Comparison of ENCODE assay signal across 8 cellular contexts in genomic region chr14:45426685-45427282, GRCh38.
DNase-seq lines count a peak whose midpoint lies in the region; ATAC-seq and FAIRE-seq lines count a peak whose summit lies in the region.

No MANE protein-coding gene starts in this region.

- in situ Hi-C loops in T47D (cut with HindIII; ENCODE audit: low pct_unique_long_range_greater_than_20kb, low sequenced_read_pairs), result no loop called here

- peak; percentile 96 for FAIRE-seq in A204.1 (lab: Jason Lieb, UNC)

- DNase-seq in NCI-H510A (lab: John Stamatoyannopoulos, UW) (peak; percentile 6), T47D (ENCODE audit: low read depth in 1 of 2, low spot score in 1 of 2) (peak; percentile 41 to 85), left lobe of liver (ENCODE audit: low spot score) (no peak), middle frontal gyrus (ENCODE audit: extremely low spot score, low spot score) (no peak)
- no peak for DNase-seq in activated CD4-positive, alpha-beta T cell treated with anti-CD3 and anti-CD28 coated beads, Interleukin-2, amount 50 U/mL, for 4 hours

- ATAC-seq in GM18498 (IDR thresholded peaks at IDR 0.05; ENCODE audit: unreplicated experiment), result peak; percentile 63
- ATAC-seq in HG03442 (IDR thresholded peaks at IDR 0.05; ENCODE audit: unreplicated experiment), result peak; percentile 91
- ATAC-seq in left lobe of liver, result peak; percentile 93

Comparison
In these comparisons a context has a peak if more than half of its experiments do, and no peak if none do; other contexts are left out.
1. DNase-seq: peak in NCI-H510A (single experiment) and T47D (2 of 2); none in left lobe of liver (single experiment), middle frontal gyrus (single experiment) and activated CD4-positive, alpha-beta T cell treated with anti-CD3 and anti-CD28 coated beads, Interleukin-2, amount 50 U/mL, for 4 hours (0 of 2).
2. Peak in every context shown above with its lines, with median percentiles within 50 percentile points of each other: ATAC-seq.